In genomic region chrX:85622635-85623034, GRCh38 we compare ENCODE assay signal across 19 cellular contexts.
A peak's percentile ranks its signal among the peaks of the same experiment; 100 is the strongest.
DNase-seq lines count a peak whose midpoint lies in the region; ATAC-seq and TF ChIP-seq lines count a peak whose summit lies in the region.
"Had no signal": no experiment of that assay in that cellular context is flagged by ENCODE, and none has a peak within 500 bp of the region (broad histone marks: within the 10 kb centered on the region; RNA-seq: fewer than 3 reads in every experiment).

No MANE protein-coding gene starts in this region.

- no peak overlapping the region for H3K4me3 ChIP-seq in spleen
- H3K4me3 ChIP-seq: A549; BLaER1 treated with 17β-estradiol and CSF1 and Interleukin-3, amounts not matched to agents 10 nM and 100 nM; GM12878 had no signal

- intact Hi-C loops in spleen (cut with DNase I; ENCODE audit: low total_unique reads): no loop called here

- H3K36me3 Mint-ChIP-seq in chondrocyte (ENCODE audit: low read depth): no peaks in the 10 kb centered on the region
- H3K36me3 Mint-ChIP-seq: CD8-positive, alpha-beta T cell had no signal

- TF ChIP-seq CTCF in chondrocyte (IDR thresholded peaks at IDR 0.05) (no peak), spleen (IDR thresholded peaks at IDR 0.05 in 8 of 11, conservative IDR thresholded peaks at IDR 0.05 in 3 of 11) (no peak)

- no peaks in the 10 kb centered on the region for H3K36me3 ChIP-seq in spleen
- H3K36me3 ChIP-seq: BLaER1 treated with 17β-estradiol and CSF1 and Interleukin-3, amounts not matched to agents 10 nM and 100 nM had no signal

- H3K9me3 ChIP-seq in spleen: peaks cover 0 to 5% (median 0%) of the 10 kb centered on the region in 8 donors
- H3K9me3 ChIP-seq: A549, Caco-2 had no signal

- H3K27me3 ChIP-seq in spleen (replicated peaks in 1 of 7): peaks cover 0 to 9% (median 0%) of the 10 kb centered on the region in 7 donors

- 63 to 96% (median 84%) methylated on average over 3 to 8 of the region's 8 CpGs for WGBS in spleen, 5 donors

- no peak overlapping the region for H3K27ac ChIP-seq in spleen
- H3K27ac ChIP-seq: 22Rv1; A549; BLaER1 treated with 17β-estradiol and CSF1 and Interleukin-3, amounts not matched to agents 10 nM and 100 nM; C4-2B had no signal

- H3K27ac Mint-ChIP-seq in chondrocyte (ENCODE audit: unreplicated experiment): no peak overlapping the region
- H3K27ac Mint-ChIP-seq: B cell; CD4-positive, alpha-beta T cell; CD8-positive, alpha-beta T cell had no signal

- peaks cover 21% of the 10 kb centered on the region for H3K9me3 Mint-ChIP-seq in chondrocyte (ENCODE audit: low read depth)
- H3K9me3 Mint-ChIP-seq: CD4-positive, alpha-beta T cell; CD8-positive, alpha-beta T cell had no signal

- H3K4me1 ChIP-seq in spleen: no peaks in the 10 kb centered on the region
- H3K4me1 ChIP-seq: A549; BLaER1 treated with 17β-estradiol and CSF1 and Interleukin-3, amounts not matched to agents 10 nM and 100 nM had no signal

- no peak for TF ChIP-seq POLR2A in spleen (IDR thresholded peaks at IDR 0.05)

- no peaks in the 10 kb centered on the region for H3K4me1 Mint-ChIP-seq in chondrocyte (ENCODE audit: low read depth)
- H3K4me1 Mint-ChIP-seq: B cell had no signal

- ATAC-seq in GM18511 (IDR thresholded peaks at IDR 0.05; ENCODE audit: unreplicated experiment) (no peak), GM19397 (IDR thresholded peaks at IDR 0.05; ENCODE audit: unreplicated experiment) (no peak)
- ATAC-seq: A549; CD8-positive, alpha-beta T cell; GM12878 had no signal

- H3K27me3 Mint-ChIP-seq in chondrocyte (ENCODE audit: low read depth): no peaks in the 10 kb centered on the region
- H3K27me3 Mint-ChIP-seq: B cell; CD4-positive, alpha-beta T cell had no signal

- DNase-seq in activated gamma-delta T cell (lab: John Stamatoyannopoulos, UW): peak; percentile 1
- DNase-seq in activated gamma-delta T cell treated with Interleukin-2 at 50 U/mL for 16 hours: no peak
- DNase-seq in chondrocyte (ENCODE audit: low spot score): peak; percentile 40
- DNase-seq in spleen: peak; percentile 36
- DNase-seq: AML-193; Caco-2; Calu3; CD4-positive, alpha-beta T cell; CD8-positive, alpha-beta T cell; DMS79 treated with DMSO at 0.1 percent for 48 hours; GDM1 had no signal

- H3K4me3 Mint-ChIP-seq in chondrocyte (ENCODE audit: unreplicated experiment): no peak overlapping the region
- H3K4me3 Mint-ChIP-seq: B cell; CD4-positive, alpha-beta T cell; CD8-positive, alpha-beta T cell had no signal
